18 cellular contexts compared by ENCODE assay signal in the genomic region with DNA sequence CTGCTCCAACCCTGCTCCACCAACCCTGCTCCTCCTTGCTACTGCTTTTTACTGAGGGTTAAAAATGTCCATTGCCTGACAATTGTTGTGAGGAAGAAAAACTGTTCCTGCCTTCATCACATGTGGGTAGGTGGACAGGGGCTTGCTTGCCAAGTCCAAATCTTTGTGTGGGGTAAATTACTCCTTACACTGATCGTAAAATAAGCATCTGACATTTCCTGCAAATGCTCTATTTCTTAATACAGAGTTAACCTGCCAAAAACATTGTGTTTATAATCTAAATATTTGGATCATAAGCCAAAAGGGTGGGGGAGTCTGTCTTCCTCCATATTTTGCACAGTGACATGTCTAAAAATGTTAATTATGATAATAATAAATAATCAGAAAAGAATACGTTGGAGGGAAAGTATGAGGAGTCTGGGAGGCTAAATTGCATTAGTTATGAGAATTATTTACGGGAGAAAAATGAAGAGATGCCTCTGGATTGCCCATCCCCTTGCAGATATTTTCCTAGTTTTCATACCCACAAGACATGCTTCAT.
"Had no signal": no experiment of that assay in that cellular context is flagged by ENCODE, and none has a peak within 500 bp of the region (broad histone marks: within the 10 kb centered on the region; RNA-seq: fewer than 3 reads in every experiment).

No MANE protein-coding gene starts in this region.

- H3K27me3 ChIP-seq: ovary, SJSA1, stomach, thyroid gland had no signal

- H3K9me3 ChIP-seq: ovary, SJSA1, stomach, thyroid gland had no signal

- H3K36me3 ChIP-seq: ovary, SJSA1, stomach, thyroid gland had no signal

- H3K27ac ChIP-seq: ovary, SJSA1, thyroid gland had no signal

- DNase-seq: activated B cell treated with CpG ODN at 0.5 μM for 24 hours; activated CD4-positive, alpha-beta T cell treated with anti-CD3 and anti-CD28 coated beads for 48 hours; activated CD8-positive, alpha-beta T cell treated with anti-CD3 and anti-CD28 coated beads for 36 hours; activated effector memory CD4-positive, alpha-beta T cell treated with anti-CD3 and anti-CD28 coated beads, Interleukin-2, amount 50 U/mL, for 16 hours; activated T-cell treated with anti-CD3 and anti-CD28 coated beads, Interleukin-2, amount 50 U/mL, for 4 hours; amygdala; central memory CD4-positive, alpha-beta T cell; cortex of kidney; effector CD4-positive, alpha-beta T cell; glutamatergic neuron; immature natural killer cell; mesendoderm; ovary; stimulated activated CD4-positive, alpha-beta T cell treated with anti-CD3 and anti-CD28 coated beads, Interleukin-12 subunit alpha, Interleukin-12 subunit beta, amount 100 ng/mL, for 4 hours; stimulated activated CD4-positive, alpha-beta T cell treated with anti-CD3 and anti-CD28 coated beads, Interleukin-2, amount 100 ng/mL, for 24 hours; stomach; thyroid gland had no signal

- H3K4me3 ChIP-seq: ovary, SJSA1, stomach, thyroid gland had no signal
